1 cellular context compared by ENCODE assay signal in genomic region chr4:76215120-76215519, GRCh38.
TF ChIP-seq lines count a peak whose summit lies in the region.

No MANE protein-coding gene starts in this region.

TF ChIP-seq in endothelial cell of umbilical vein, 7 proteins besides CTCF, POLR2A, EP300 and RAD21:
- TF ChIP-seq GATA2 (IDR thresholded peaks at IDR 0.05; ENCODE audit: insufficient read depth, insufficient read length, low read depth, low read length) = no peak
- no peak for TF ChIP-seq MYC (IDR thresholded peaks at IDR 0.05; ENCODE audit: low read depth, low read length)
- no peak for TF ChIP-seq POLR2AphosphoS5 (IDR thresholded peaks at IDR 0.05; ENCODE audit: insufficient read depth, low read depth, low read length)
- TF ChIP-seq MAX (IDR thresholded peaks at IDR 0.05; ENCODE audit: insufficient read depth, insufficient read length) = no peak
- no peak for TF ChIP-seq EZH2 (IDR thresholded peaks at IDR 0.05; ENCODE audit: borderline replicate concordance, low read depth, low read length, severe bottlenecking)
